12 cellular contexts compared by ENCODE assay signal in genomic region chr10:22737587-22737986, GRCh38. TPM values are rescaled to one million over a fixed set of nuclear protein-coding genes. Genes with fewer than 3 reads are reported as not detected.
DNase-seq lines count a peak whose midpoint lies in the region; ATAC-seq and TF ChIP-seq lines count a peak whose summit lies in the region.
"Had no signal": no experiment of that assay in that cellular context is flagged by ENCODE, and none has a peak within 500 bp of the region (broad histone marks: within the 10 kb centered on the region; RNA-seq: fewer than 3 reads in every experiment).

No MANE protein-coding gene starts in this region.

- CTCF ChIA-PET in naive thymus-derived CD4-positive, alpha-beta T cell (lab: Charles Lee): no interaction called here

- no peaks in the 10 kb centered on the region for H3K4me1 Mint-ChIP-seq in endodermal cell
- H3K4me1 Mint-ChIP-seq in naive thymus-derived CD4-positive, alpha-beta T cell: peaks cover 0 to 2% (median 0%) of the 10 kb centered on the region in 7 donors

- no peaks in the 10 kb centered on the region for H3K36me3 ChIP-seq in endodermal cell (ENCODE audit: control insufficient read depth, insufficient read depth, low read length)
- no peaks in the 10 kb centered on the region for H3K36me3 ChIP-seq in naive thymus-derived CD4-positive, alpha-beta T cell (ENCODE audit: control insufficient read depth in 2 of 3, insufficient read depth in 3 of 3, low read length in 3 of 3)
- H3K36me3 ChIP-seq: neutrophil had no signal

- H3K36me3 Mint-ChIP-seq in endodermal cell (ENCODE audit: low read depth): no peaks in the 10 kb centered on the region
- peaks cover 0 to 1% (median 0%) of the 10 kb centered on the region in 5 donors for H3K36me3 Mint-ChIP-seq in naive thymus-derived CD4-positive, alpha-beta T cell

- intact Hi-C loops in naive thymus-derived CD4-positive, alpha-beta T cell (cut with micrococcal nuclease): no loop called here

- no peak for TF ChIP-seq CTCF in endodermal cell (conservative IDR thresholded peaks at IDR 0.05)

- H3K4me3 Mint-ChIP-seq in endodermal cell: no peak overlapping the region
- H3K4me3 Mint-ChIP-seq in naive thymus-derived CD4-positive, alpha-beta T cell: no peak overlapping the region
- H3K4me3 Mint-ChIP-seq: activated CD8-positive, alpha-beta T cell treated with anti-CD3 and anti-CD28 coated beads for 36 hours had no signal

- DNase-seq in ELR (ENCODE audit: low read depth) (peak; percentile 90), OCI-M1 (lab: John Stamatoyannopoulos, UW) (peak; percentile 82), erythroblast (lab: John Stamatoyannopoulos, UW) (peak; percentile 42 to 71), non-pigmented ciliary epithelial cell (ENCODE audit: low read depth) (peak; percentile 60), endodermal cell (no peak), COLO668 (lab: John Stamatoyannopoulos, UW; ENCODE audit: unreplicated experiment) (no peak), NCI-H82 treated with DMSO at 0.1 percent for 48 hours (lab: John Stamatoyannopoulos, UW; ENCODE audit: unreplicated experiment) (no peak)
- DNase-seq in naive thymus-derived CD4-positive, alpha-beta T cell: no peak
- DNase-seq: activated CD8-positive, alpha-beta T cell treated with anti-CD3 and anti-CD28 coated beads for 36 hours; DMS 273 treated with DMSO at 0.1 percent for 48 hours; stimulated activated CD4-positive, alpha-beta T cell treated with anti-CD3 and anti-CD28 coated beads, Interleukin-4, amount 100 ng/mL, for 24 hours had no signal

- H3K9me3 Mint-ChIP-seq in endodermal cell: peaks cover 3% of the 10 kb centered on the region
- peaks cover 0 to 4% (median 0%) of the 10 kb centered on the region in 11 donors for H3K9me3 Mint-ChIP-seq in naive thymus-derived CD4-positive, alpha-beta T cell
- H3K9me3 Mint-ChIP-seq: activated CD8-positive, alpha-beta T cell treated with anti-CD3 and anti-CD28 coated beads for 36 hours had no signal

- no peaks in the 10 kb centered on the region for H3K27me3 Mint-ChIP-seq in endodermal cell (ENCODE audit: insufficient read depth)
- H3K27me3 Mint-ChIP-seq in naive thymus-derived CD4-positive, alpha-beta T cell: peaks cover 0 to 13% (median 0%) of the 10 kb centered on the region in 5 donors
- H3K27me3 Mint-ChIP-seq: activated CD8-positive, alpha-beta T cell treated with anti-CD3 and anti-CD28 coated beads for 36 hours had no signal

- no peak for TF ChIP-seq POLR2A in erythroblast (IDR thresholded peaks at IDR 0.05; ENCODE audit: low read length)

- no peaks in the 10 kb centered on the region for H3K4me1 ChIP-seq in endodermal cell (ENCODE audit: control insufficient read depth, insufficient read depth, low read length)
- H3K4me1 ChIP-seq in naive thymus-derived CD4-positive, alpha-beta T cell (ENCODE audit: control insufficient read depth in 2 of 2, insufficient read depth in 2 of 2, low read length in 2 of 2): no peaks in the 10 kb centered on the region

- 78 to 87% methylated on average over 1 of the region's 1 CpG for WGBS in endodermal cell (ENCODE audit: insufficient coverage in 1 of 2, insufficient read length in 1 of 2), 2 experiments

- no peaks in the 10 kb centered on the region for H3K27me3 ChIP-seq in endodermal cell (ENCODE audit: control insufficient read depth, insufficient read depth, low read length, poor library complexity, severe bottlenecking)
- H3K27me3 ChIP-seq in naive thymus-derived CD4-positive, alpha-beta T cell (ENCODE audit: control insufficient read depth in 2 of 2, insufficient read depth in 2 of 2, low read length in 2 of 2): no peaks in the 10 kb centered on the region
- H3K27me3 ChIP-seq: neutrophil had no signal

- no peak for ATAC-seq in naive thymus-derived CD4-positive, alpha-beta T cell
- ATAC-seq: activated CD8-positive, alpha-beta T cell treated with anti-CD3 and anti-CD28 coated beads for 36 hours had no signal

- H3K9ac ChIP-seq in endodermal cell (ENCODE audit: extremely low read depth, low read length, poor library complexity, severe bottlenecking): no peak overlapping the region

- no peak overlapping the region for H3K27ac Mint-ChIP-seq in endodermal cell
- no peak overlapping the region for H3K27ac Mint-ChIP-seq in naive thymus-derived CD4-positive, alpha-beta T cell
- H3K27ac Mint-ChIP-seq: activated CD8-positive, alpha-beta T cell treated with anti-CD3 and anti-CD28 coated beads for 36 hours had no signal

- H3K27ac ChIP-seq in endodermal cell (ENCODE audit: low read depth, low read length): no peak overlapping the region
- H3K27ac ChIP-seq in naive thymus-derived CD4-positive, alpha-beta T cell (ENCODE audit: low read depth, low read length): no peak overlapping the region
- H3K27ac ChIP-seq: neutrophil had no signal

- POLR2A ChIA-PET in naive thymus-derived CD4-positive, alpha-beta T cell (lab: Charles Lee): no interaction called here

- H3K4me3 ChIP-seq in endodermal cell (ENCODE audit: low read length): no peak overlapping the region
- H3K4me3 ChIP-seq in naive thymus-derived CD4-positive, alpha-beta T cell (ENCODE audit: low read length): no peak overlapping the region

- H3K9me3 ChIP-seq in endodermal cell (ENCODE audit: control insufficient read depth, low read length): no peaks in the 10 kb centered on the region
- H3K9me3 ChIP-seq in naive thymus-derived CD4-positive, alpha-beta T cell (ENCODE audit: control insufficient read depth in 2 of 3, low read length in 3 of 3): no peaks in the 10 kb centered on the region
- H3K9me3 ChIP-seq: neutrophil had no signal

RNA-seq across cellular contexts. Expression of gene PIP4K2A, which starts 23.2 kb away (rescaled TPM):
- total RNA-seq in endodermal cell: 10 to 100 TPM; 15.0 to 17.8 TPM
- polyA plus RNA-seq in endodermal cell (2013, experiment 1 of 2): 15.9 TPM
- 15.9 TPM for polyA plus RNA-seq in endodermal cell (2013, experiment 2 of 2)
- total RNA-seq in naive thymus-derived CD4-positive, alpha-beta T cell: 100 to 1,000 TPM; 110 to 152 (median 140) TPM
- polyA plus RNA-seq in naive thymus-derived CD4-positive, alpha-beta T cell: 10 to 100 TPM; 40.9 to 43.5 TPM

Comparison
In these comparisons a context has a peak if more than half of its experiments do, and no peak if none do; other contexts are left out.
1. DNase-seq: peak in ELR (single experiment), OCI-M1 (single experiment), erythroblast (2 of 2) and non-pigmented ciliary epithelial cell (single experiment); none in endodermal cell (single experiment), COLO668 (single experiment), NCI-H82 treated with DMSO at 0.1 percent for 48 hours (single experiment) and naive thymus-derived CD4-positive, alpha-beta T cell (0 of 9).
2. RNA of gene PIP4K2A, which starts 23.2 kb away (total RNA-seq): 110 to 152 TPM in naive thymus-derived CD4-positive, alpha-beta T cell; 15.0 to 17.8 TPM in endodermal cell; every median in the first group is over 4 times any median in the second.